Comparison of ENCODE assay signal across 19 cellular contexts in the genomic region with DNA sequence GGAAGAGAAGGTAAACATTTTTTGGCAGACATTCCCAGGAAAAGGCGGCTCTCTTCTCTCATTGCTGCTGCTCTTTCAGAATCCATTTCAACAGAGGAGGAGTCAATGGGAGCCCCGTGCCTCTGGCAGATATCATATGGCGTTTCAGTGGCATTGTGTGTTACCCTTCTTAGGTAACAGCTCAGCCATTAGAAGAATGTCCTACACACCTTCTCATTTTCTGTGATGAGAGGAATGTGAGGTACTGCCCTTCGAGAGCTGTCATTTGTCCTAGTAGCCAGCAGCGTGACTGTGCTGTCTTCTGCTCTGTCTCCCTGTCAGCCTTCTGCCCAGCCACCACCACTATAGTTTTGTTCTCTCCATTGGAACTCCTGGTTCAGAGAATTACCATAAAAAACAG.
DNase-seq lines count a peak whose midpoint lies in the region; ATAC-seq and TF ChIP-seq lines count a peak whose summit lies in the region.
"Had no signal": no experiment of that assay in that cellular context is flagged by ENCODE, and none has a peak within 500 bp of the region (broad histone marks: within the 10 kb centered on the region; RNA-seq: fewer than 3 reads in every experiment).

No MANE protein-coding gene starts in this region.

- no peaks in the 10 kb centered on the region for H3K4me1 Mint-ChIP-seq in activated CD8-positive, alpha-beta memory T cell treated with anti-CD3 and anti-CD28 coated beads, Interleukin-2, amount 10 ng/mL, durations not matched to agents 7 days and 5 days

- H3K27me3 ChIP-seq in colonic mucosa: no peaks in the 10 kb centered on the region
- H3K27me3 ChIP-seq in left lung: no peaks in the 10 kb centered on the region
- no peaks in the 10 kb centered on the region for H3K27me3 ChIP-seq in subcutaneous abdominal adipose tissue (ENCODE audit: control insufficient read depth in 5 of 5, insufficient read depth in 4 of 5, low read length in 5 of 5)
- H3K27me3 ChIP-seq: BE2C, neutrophil had no signal

- H3K4me3 Mint-ChIP-seq in activated CD8-positive, alpha-beta memory T cell treated with anti-CD3 and anti-CD28 coated beads, Interleukin-2, amount 10 ng/mL, durations not matched to agents 7 days and 5 days: no peak overlapping the region
- H3K4me3 Mint-ChIP-seq: WTC11 had no signal

- H3K4me1 ChIP-seq in colonic mucosa: no peaks in the 10 kb centered on the region
- peaks cover 9 to 10% of the 10 kb centered on the region in 2 donors for H3K4me1 ChIP-seq in left lung
- H3K4me1 ChIP-seq in subcutaneous abdominal adipose tissue (ENCODE audit: control insufficient read depth in 5 of 5, insufficient read depth in 5 of 5, low read length in 5 of 5): peaks cover 6 to 57% (median 46%) of the 10 kb centered on the region in 5 donors

- H3K4me3 ChIP-seq in colonic mucosa: no peak overlapping the region
- H3K4me3 ChIP-seq in left lung: no peak overlapping the region
- H3K4me3 ChIP-seq in subcutaneous abdominal adipose tissue (ENCODE audit: low read depth in 1 of 5, low read length in 5 of 5): no peak overlapping the region
- H3K4me3 ChIP-seq: thoracic aorta had no signal

- no peak overlapping the region for H3K27ac Mint-ChIP-seq in activated CD8-positive, alpha-beta memory T cell treated with anti-CD3 and anti-CD28 coated beads, Interleukin-2, amount 10 ng/mL, durations not matched to agents 7 days and 5 days
- H3K27ac Mint-ChIP-seq: WTC11 had no signal

- H3K9me3 ChIP-seq in colonic mucosa: no peaks in the 10 kb centered on the region
- no peaks in the 10 kb centered on the region for H3K9me3 ChIP-seq in left lung
- H3K9me3 ChIP-seq in subcutaneous abdominal adipose tissue (ENCODE audit: control insufficient read depth in 5 of 5, low read length in 5 of 5): no peaks in the 10 kb centered on the region
- H3K9me3 ChIP-seq: BE2C, neutrophil, thoracic aorta had no signal

- ATAC-seq in left lung (peak; percentile 8), HG03175 (IDR thresholded peaks at IDR 0.05; ENCODE audit: unreplicated experiment) (no peak)
- no peak for ATAC-seq in activated CD8-positive, alpha-beta memory T cell treated with anti-CD3 and anti-CD28 coated beads, Interleukin-2, amount 10 ng/mL, durations not matched to agents 7 days and 5 days
- ATAC-seq: WTC11 had no signal

- no peaks in the 10 kb centered on the region for H3K36me3 Mint-ChIP-seq in activated CD8-positive, alpha-beta memory T cell treated with anti-CD3 and anti-CD28 coated beads, Interleukin-2, amount 10 ng/mL, durations not matched to agents 7 days and 5 days
- H3K36me3 Mint-ChIP-seq: WTC11 had no signal

- peak overlapping the region; percentile 38 for H3K27ac ChIP-seq in colonic mucosa
- peak overlapping the region; percentile 42 to 60 for H3K27ac ChIP-seq in left lung
- peak overlapping the region; percentile 97 for H3K27ac ChIP-seq in subcutaneous abdominal adipose tissue (ENCODE audit: low read depth, low read length)
- H3K27ac ChIP-seq: neutrophil, thoracic aorta had no signal

- DNase-seq in NCI-H2029 (lab: John Stamatoyannopoulos, UW): peak; percentile 32
- no peak for DNase-seq in colonic mucosa
- DNase-seq in left lung: no peak
- DNase-seq in NCI-H2081 treated with DMSO at 0.1 percent for 48 hours (lab: John Stamatoyannopoulos, UW): no peak
- DNase-seq in activated CD8-positive, alpha-beta memory T cell treated with anti-CD3 and anti-CD28 coated beads, Interleukin-2, amount 10 ng/mL, durations not matched to agents 7 days and 5 days: no peak
- DNase-seq in GOT3 (lab: John Stamatoyannopoulos, UW): no peak
- DNase-seq: activated CD8-positive, alpha-beta memory T cell treated with anti-CD3 and anti-CD28 coated beads, Interleukin-2, amount 50 U/mL, for 48 hours; activated naive CD4-positive, alpha-beta T cell treated with anti-CD3 and anti-CD28 coated beads, Interleukin-2, amount 50 U/mL, for 16 hours; BE2C; DMS79; head of caudate nucleus; Kasumi-1; NCI-H187; SW 1271 had no signal

- CTCF ChIA-PET in activated CD8-positive, alpha-beta memory T cell treated with anti-CD3 and anti-CD28 coated beads, Interleukin-2, amount 10 ng/mL, durations not matched to agents 7 days and 5 days (lab: Charles Lee): no interaction called here

- peaks cover 14% of the 10 kb centered on the region for H3K27me3 Mint-ChIP-seq in activated CD8-positive, alpha-beta memory T cell treated with anti-CD3 and anti-CD28 coated beads, Interleukin-2, amount 10 ng/mL, durations not matched to agents 7 days and 5 days

- no peaks in the 10 kb centered on the region for H3K9me3 Mint-ChIP-seq in activated CD8-positive, alpha-beta memory T cell treated with anti-CD3 and anti-CD28 coated beads, Interleukin-2, amount 10 ng/mL, durations not matched to agents 7 days and 5 days (ENCODE audit: low read depth)

- no peaks in the 10 kb centered on the region for H3K36me3 ChIP-seq in colonic mucosa
- H3K36me3 ChIP-seq in left lung: no peaks in the 10 kb centered on the region
- H3K36me3 ChIP-seq in subcutaneous abdominal adipose tissue (ENCODE audit: control insufficient read depth in 5 of 5, insufficient read depth in 5 of 5, low read length in 5 of 5): peaks cover 0 to 2% (median 0%) of the 10 kb centered on the region in 5 donors
- H3K36me3 ChIP-seq: neutrophil, thoracic aorta had no signal

- intact Hi-C loops in colonic mucosa (cut with DNase I) (loop anchor here (5.0 kb wide), 1 partner anchor 34 kb away; no protein-coding TSS in a partner anchor), left lung (cut with DNase I) (no loop called here)

- H3K9ac ChIP-seq in colonic mucosa (ENCODE audit: low read depth in 2 of 2, low read length in 2 of 2) (peak overlapping the region in 1 of 2 donors; percentile 38), subcutaneous abdominal adipose tissue (ENCODE audit: low read length in 5 of 5) (peak overlapping the region; percentile 23 to 81 (median 50))

- TF ChIP-seq CTCF in colonic mucosa (IDR thresholded peaks at IDR 0.05) (no peak), left lung (IDR thresholded peaks at IDR 0.05) (no peak)

Comparison
In these comparisons a context has a peak if more than half of its experiments do, and no peak if none do; other contexts are left out.
1. H3K27ac ChIP-seq: peak in every context shown above with its lines; median percentile 97 in subcutaneous abdominal adipose tissue; 51 in left lung; 38 in colonic mucosa.